ENCODE assay signal across 22 cellular contexts in genomic region chr14:63006515-63006914, GRCh38. TPM values are rescaled to one million over a fixed set of nuclear protein-coding genes. Genes with fewer than 3 reads are reported as not detected.
DNase-seq lines count a peak whose midpoint lies in the region; ATAC-seq and FAIRE-seq lines count a peak whose summit lies in the region.
"Had no signal": no experiment of that assay in that cellular context is flagged by ENCODE, and none has a peak within 500 bp of the region (broad histone marks: within the 10 kb centered on the region; RNA-seq: fewer than 3 reads in every experiment).

No MANE protein-coding gene starts in this region.

- no peak overlapping the region for H3K4me3 Mint-ChIP-seq in activated T-helper 17 cell treated with anti-CD3 and anti-CD28 coated beads, Interleukin-2, amount 50 U/mL, for 72 hours
- H3K4me3 Mint-ChIP-seq: CD4-positive, alpha-beta T cell; HFFc6; T-cell had no signal

- ATAC-seq in GM18502 (IDR thresholded peaks at IDR 0.05; ENCODE audit: poor library complexity, unreplicated experiment): peak; percentile 52
- ATAC-seq in activated T-helper 17 cell treated with anti-CD3 and anti-CD28 coated beads, Interleukin-2, amount 50 U/mL, for 72 hours (replicated peaks): peak; percentile 28
- ATAC-seq: Right ventricle myocardium inferior, T-cell had no signal

- no peaks in the 10 kb centered on the region for H3K4me1 Mint-ChIP-seq in activated T-helper 17 cell treated with anti-CD3 and anti-CD28 coated beads, Interleukin-2, amount 50 U/mL, for 72 hours
- H3K4me1 Mint-ChIP-seq: T-cell had no signal

- no peaks in the 10 kb centered on the region for H3K36me3 Mint-ChIP-seq in activated T-helper 17 cell treated with anti-CD3 and anti-CD28 coated beads, Interleukin-2, amount 50 U/mL, for 72 hours (ENCODE audit: low read depth)
- H3K36me3 Mint-ChIP-seq: T-cell had no signal

- no peaks in the 10 kb centered on the region for H3K27me3 Mint-ChIP-seq in activated T-helper 17 cell treated with anti-CD3 and anti-CD28 coated beads, Interleukin-2, amount 50 U/mL, for 72 hours
- H3K27me3 Mint-ChIP-seq: CD4-positive, alpha-beta T cell had no signal

- no peaks in the 10 kb centered on the region for H3K9me3 Mint-ChIP-seq in activated T-helper 17 cell treated with anti-CD3 and anti-CD28 coated beads, Interleukin-2, amount 50 U/mL, for 72 hours
- H3K9me3 Mint-ChIP-seq: CD4-positive, alpha-beta T cell had no signal

- no peak overlapping the region for H3K27ac Mint-ChIP-seq in activated T-helper 17 cell treated with anti-CD3 and anti-CD28 coated beads, Interleukin-2, amount 50 U/mL, for 72 hours
- H3K27ac Mint-ChIP-seq: CD4-positive, alpha-beta T cell; HFFc6; T-cell had no signal

- DNase-seq in NCI-H1092 treated with DMSO at 0.1 percent for 48 hours (lab: John Stamatoyannopoulos, UW) (peak; percentile 11), NCI-H1092 (lab: John Stamatoyannopoulos, UW) (no peak), HTR-8/SVneo (ENCODE audit: insufficient read length, low spot score) (no peak), NCI-H524 (lab: John Stamatoyannopoulos, UW) (no peak), caudate nucleus (lab: John Stamatoyannopoulos, UW) (no peak), amygdala (lab: John Stamatoyannopoulos, UW) (no peak)
- DNase-seq: BE2C; Calu3; CD4-positive, alpha-beta T cell; DMS53; HFFc6; IMR-90; NCI-H2029; NCI-H774; Peyer's patch; T-cell; T-helper 9 cell had no signal

- no peak overlapping the region for H3K27ac ChIP-seq in caudate nucleus (ENCODE audit: low read depth, low read length)
- H3K27ac ChIP-seq: 22Rv1, Peyer's patch, SK-N-MC had no signal

- FAIRE-seq in HTR-8/SVneo (lab: Jason Lieb, UNC): peak; percentile 97

RNA-seq across cellular contexts. Expression of gene KCNH5, which starts 38.7 kb away (rescaled TPM):
- not detected for total RNA-seq in activated T-helper 17 cell treated with anti-CD3 and anti-CD28 coated beads, Interleukin-2, amount 50 U/mL, for 72 hours
- total RNA-seq: Calu3; CD4-positive, alpha-beta T cell; HFFc6; Peyer's patch; Right ventricle myocardium inferior; T-cell had no signal
